ENCODE assay signal across 18 cellular contexts in genomic region chr11:86230196-86230813, GRCh38. TPM values are rescaled to one million over a fixed set of nuclear protein-coding genes. Genes with fewer than 3 reads are reported as not detected.
DNase-seq lines count a peak whose midpoint lies in the region; ATAC-seq and TF ChIP-seq lines count a peak whose summit lies in the region.
"Had no signal": no experiment of that assay in that cellular context is flagged by ENCODE, and none has a peak within 500 bp of the region (broad histone marks: within the 10 kb centered on the region; RNA-seq: fewer than 3 reads in every experiment).

No MANE protein-coding gene starts in this region.

- CTCF ChIA-PET in RWPE1 (lab: Yijun Ruan, JAX) = interaction anchor here (0.6 to 1.8 kb wide), 6 partner anchors 69 to 433 kb away, joined by 3 to 4 read pairs (median 4); no protein-coding TSS in a partner anchor
- CTCF ChIA-PET in naive thymus-derived CD4-positive, alpha-beta T cell (lab: Charles Lee) = interaction anchor here (0.6 to 1.9 kb wide), 3 partner anchors 9 to 628 kb away, joined by 3 to 4 read pairs (median 3); no protein-coding TSS in a partner anchor

- H3K36me3 Mint-ChIP-seq in naive thymus-derived CD4-positive, alpha-beta T cell = peaks cover 0 to 3% (median 0%) of the 10 kb centered on the region in 5 donors

- no peaks in the 10 kb centered on the region for H3K9me3 ChIP-seq in naive thymus-derived CD4-positive, alpha-beta T cell (ENCODE audit: control insufficient read depth in 2 of 3, low read length in 3 of 3)
- H3K9me3 ChIP-seq: thyroid gland had no signal

- no peaks in the 10 kb centered on the region for H3K4me1 ChIP-seq in naive thymus-derived CD4-positive, alpha-beta T cell (ENCODE audit: control insufficient read depth in 2 of 2, insufficient read depth in 2 of 2, low read length in 2 of 2)
- H3K4me1 ChIP-seq: thyroid gland had no signal

- ATAC-seq in naive thymus-derived CD4-positive, alpha-beta T cell = no peak

- DNase-seq in EL (peak; percentile 26), RWPE1 (ENCODE audit: low spot score) (peak; percentile 32), epithelial cell of esophagus (ENCODE audit: low read depth) (peak; percentile 41), activated gamma-delta T cell treated with Interleukin-2 at 50 U/mL for 16 hours (no peak), GM19240 (ENCODE audit: insufficient read length, low spot score) (no peak)
- no peak for DNase-seq in naive thymus-derived CD4-positive, alpha-beta T cell
- DNase-seq in effector CD4-positive, alpha-beta T cell = no peak
- DNase-seq: activated CD4-positive, alpha-beta T cell treated with anti-CD3 and anti-CD28 coated beads, Interleukin-2, amount 50 U/mL, for 1 hour; activated effector memory CD4-positive, alpha-beta T cell treated with anti-CD3 and anti-CD28 coated beads, Interleukin-2, amount 50 U/mL, for 16 hours; central memory CD4-positive, alpha-beta T cell; glutamatergic neuron; NCI-H1930; NCI-H748 treated with DMSO at 0.1 percent for 48 hours; posterior cingulate gyrus; thyroid gland had no signal

- H3K36me3 ChIP-seq in naive thymus-derived CD4-positive, alpha-beta T cell (ENCODE audit: control insufficient read depth in 2 of 3, insufficient read depth in 3 of 3, low read length in 3 of 3) = no peaks in the 10 kb centered on the region
- H3K36me3 ChIP-seq: thyroid gland had no signal

- H3K4me3 Mint-ChIP-seq in naive thymus-derived CD4-positive, alpha-beta T cell = no peak overlapping the region
- H3K4me3 Mint-ChIP-seq: B cell; T-helper 2 cell treated with Interferon-gamma antibody and Interleukin-4, amounts not matched to agents 5 μg/mL and 100 μg/mL, for 36 hours had no signal

- H3K9me3 Mint-ChIP-seq in naive thymus-derived CD4-positive, alpha-beta T cell = peaks cover 0 to 3% (median 0%) of the 10 kb centered on the region in 11 donors

- intact Hi-C loops in naive thymus-derived CD4-positive, alpha-beta T cell (cut with micrococcal nuclease) = no loop called here

- no peak overlapping the region for H3K27ac Mint-ChIP-seq in naive thymus-derived CD4-positive, alpha-beta T cell
- H3K27ac Mint-ChIP-seq: B cell; T-helper 2 cell treated with Interferon-gamma antibody and Interleukin-4, amounts not matched to agents 5 μg/mL and 100 μg/mL, for 36 hours had no signal

- POLR2A ChIA-PET in RWPE1 (lab: Yijun Ruan, JAX; ENCODE audit: low non-redundant PET) = no interaction called here
- POLR2A ChIA-PET in naive thymus-derived CD4-positive, alpha-beta T cell (lab: Charles Lee) = no interaction called here

- no peak overlapping the region for H3K4me3 ChIP-seq in epithelial cell of esophagus (ENCODE audit: low read length)
- no peak overlapping the region for H3K4me3 ChIP-seq in naive thymus-derived CD4-positive, alpha-beta T cell (ENCODE audit: low read length)
- H3K4me3 ChIP-seq: thyroid gland had no signal

- H3K27me3 ChIP-seq in naive thymus-derived CD4-positive, alpha-beta T cell (ENCODE audit: control insufficient read depth in 2 of 2, insufficient read depth in 2 of 2, low read length in 2 of 2) = no peaks in the 10 kb centered on the region
- H3K27me3 ChIP-seq: thyroid gland had no signal

- peak; percentile 38 for TF ChIP-seq CTCF in 22Rv1 (IDR thresholded peaks at IDR 0.05)
- TF ChIP-seq CTCF in RWPE1 (conservative IDR thresholded peaks at IDR 0.05; ENCODE audit: low read depth) = no peak
- TF ChIP-seq CTCF in epithelial cell of esophagus (IDR thresholded peaks at IDR 0.05; ENCODE audit: insufficient read depth, low read depth, low read length, missing control alignments) = no peak

- peaks cover 0 to 28% (median 0%) of the 10 kb centered on the region in 7 donors for H3K4me1 Mint-ChIP-seq in naive thymus-derived CD4-positive, alpha-beta T cell

- H3K27ac ChIP-seq in 22Rv1 (no peak overlapping the region), RWPE1 (no peak overlapping the region)
- no peak overlapping the region for H3K27ac ChIP-seq in naive thymus-derived CD4-positive, alpha-beta T cell (ENCODE audit: low read depth, low read length)
- H3K27ac ChIP-seq: thyroid gland had no signal

- H3K27me3 Mint-ChIP-seq in naive thymus-derived CD4-positive, alpha-beta T cell = peaks cover 0 to 10% (median 0%) of the 10 kb centered on the region in 5 donors
- H3K27me3 Mint-ChIP-seq: B cell had no signal

RNA-seq across cellular contexts. Expression of gene EED, which starts 14.2 kb away (rescaled TPM):
- 10 to 100 TPM; 22.2 to 62.4 (median 35.5) TPM for total RNA-seq in naive thymus-derived CD4-positive, alpha-beta T cell
- polyA plus RNA-seq in naive thymus-derived CD4-positive, alpha-beta T cell = 10 to 100 TPM; 15.3 to 22.0 TPM

Comparison
In these comparisons a context has a peak if more than half of its experiments do, and no peak if none do; other contexts are left out.
1. DNase-seq: peak in EL (single experiment), RWPE1 (single experiment) and epithelial cell of esophagus (single experiment); none in naive thymus-derived CD4-positive, alpha-beta T cell (0 of 9), activated gamma-delta T cell treated with Interleukin-2 at 50 U/mL for 16 hours (single experiment), effector CD4-positive, alpha-beta T cell (single experiment) and GM19240 (single experiment).